In the genomic region with DNA sequence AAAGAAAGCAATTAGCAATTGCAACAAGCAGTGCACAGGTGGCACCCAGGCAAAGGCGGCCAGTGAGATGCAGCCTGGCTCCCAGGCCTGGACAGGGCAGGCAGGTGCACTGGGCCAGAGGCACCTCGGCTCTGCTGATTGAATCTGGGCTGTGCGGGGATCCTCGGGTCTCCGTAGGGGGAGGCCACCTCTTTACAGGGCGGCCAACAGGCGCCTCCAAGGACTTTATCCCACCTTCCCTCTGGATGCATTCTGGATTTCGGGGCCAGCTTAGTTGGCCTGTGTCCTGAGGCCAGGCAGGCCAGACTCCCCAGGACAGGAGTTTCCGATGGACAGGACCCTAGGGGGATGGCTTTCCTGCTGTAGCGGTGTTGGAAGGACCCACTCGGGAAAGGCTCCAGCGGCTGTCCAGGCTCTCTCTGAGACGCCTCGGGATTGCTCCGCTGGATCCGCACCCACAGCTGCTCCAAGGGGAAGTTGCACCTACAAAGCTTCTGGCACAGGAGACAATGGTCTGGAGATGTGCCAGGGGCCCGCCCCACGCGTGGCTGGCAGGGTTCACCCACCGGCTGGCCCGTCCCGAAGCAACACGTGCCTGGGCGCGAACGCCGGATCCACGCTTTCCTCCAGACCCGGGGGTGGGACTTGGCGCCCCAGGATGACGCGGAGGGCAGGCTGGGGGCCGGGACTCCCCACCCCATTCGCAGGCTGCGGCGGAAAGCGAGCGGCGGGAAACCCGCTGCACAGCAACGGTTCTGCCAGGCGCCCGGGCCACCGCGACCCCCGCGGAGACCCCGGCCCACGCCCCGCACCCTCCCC, we compare ENCODE assay signal across 1 cellular context.
TF ChIP-seq lines count a peak whose summit lies in the region.

No MANE protein-coding gene starts in this region.

TF ChIP-seq in HEK293, 187 proteins besides CTCF, POLR2A, EP300 and RAD21 (continued from another document):
- TF ChIP-seq ZNF23 (tag by site-specific recombination; IDR thresholded peaks at IDR 0.05; ENCODE audit: borderline replicate concordance), result no peak
- no peak for TF ChIP-seq ZNF514 (tag by site-specific recombination; IDR thresholded peaks at IDR 0.05)
- TF ChIP-seq ZBTB17 (tag by site-specific recombination; IDR thresholded peaks at IDR 0.05), result peak; percentile 64
- TF ChIP-seq, protein P1, sequence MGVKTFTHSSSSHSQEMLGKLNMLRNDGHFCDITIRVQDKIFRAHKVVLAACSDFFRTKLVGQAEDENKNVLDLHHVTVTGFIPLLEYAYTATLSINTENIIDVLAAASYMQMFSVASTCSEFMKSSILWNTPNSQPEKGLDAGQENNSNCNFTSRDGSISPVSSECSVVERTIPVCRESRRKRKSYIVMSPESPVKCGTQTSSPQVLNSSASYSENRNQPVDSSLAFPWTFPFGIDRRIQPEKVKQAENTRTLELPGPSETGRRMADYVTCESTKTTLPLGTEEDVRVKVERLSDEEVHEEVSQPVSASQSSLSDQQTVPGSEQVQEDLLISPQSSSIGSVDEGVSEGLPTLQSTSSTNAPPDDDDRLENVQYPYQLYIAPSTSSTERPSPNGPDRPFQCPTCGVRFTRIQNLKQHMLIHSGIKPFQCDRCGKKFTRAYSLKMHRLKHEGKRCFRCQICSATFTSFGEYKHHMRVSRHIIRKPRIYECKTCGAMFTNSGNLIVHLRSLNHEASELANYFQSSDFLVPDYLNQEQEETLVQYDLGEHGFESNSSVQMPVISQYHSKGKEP (tag by site-specific recombination; IDR thresholded peaks at IDR 0.05), result no peak
- TF ChIP-seq KLF16 (tag by site-specific recombination; IDR thresholded peaks at IDR 0.05), result no peak; the same call in 1 of the 2 replicates
- no peak for TF ChIP-seq ZNF670 (tag by site-specific recombination; IDR thresholded peaks at IDR 0.05; ENCODE audit: low read depth)
- TF ChIP-seq, protein P2, sequence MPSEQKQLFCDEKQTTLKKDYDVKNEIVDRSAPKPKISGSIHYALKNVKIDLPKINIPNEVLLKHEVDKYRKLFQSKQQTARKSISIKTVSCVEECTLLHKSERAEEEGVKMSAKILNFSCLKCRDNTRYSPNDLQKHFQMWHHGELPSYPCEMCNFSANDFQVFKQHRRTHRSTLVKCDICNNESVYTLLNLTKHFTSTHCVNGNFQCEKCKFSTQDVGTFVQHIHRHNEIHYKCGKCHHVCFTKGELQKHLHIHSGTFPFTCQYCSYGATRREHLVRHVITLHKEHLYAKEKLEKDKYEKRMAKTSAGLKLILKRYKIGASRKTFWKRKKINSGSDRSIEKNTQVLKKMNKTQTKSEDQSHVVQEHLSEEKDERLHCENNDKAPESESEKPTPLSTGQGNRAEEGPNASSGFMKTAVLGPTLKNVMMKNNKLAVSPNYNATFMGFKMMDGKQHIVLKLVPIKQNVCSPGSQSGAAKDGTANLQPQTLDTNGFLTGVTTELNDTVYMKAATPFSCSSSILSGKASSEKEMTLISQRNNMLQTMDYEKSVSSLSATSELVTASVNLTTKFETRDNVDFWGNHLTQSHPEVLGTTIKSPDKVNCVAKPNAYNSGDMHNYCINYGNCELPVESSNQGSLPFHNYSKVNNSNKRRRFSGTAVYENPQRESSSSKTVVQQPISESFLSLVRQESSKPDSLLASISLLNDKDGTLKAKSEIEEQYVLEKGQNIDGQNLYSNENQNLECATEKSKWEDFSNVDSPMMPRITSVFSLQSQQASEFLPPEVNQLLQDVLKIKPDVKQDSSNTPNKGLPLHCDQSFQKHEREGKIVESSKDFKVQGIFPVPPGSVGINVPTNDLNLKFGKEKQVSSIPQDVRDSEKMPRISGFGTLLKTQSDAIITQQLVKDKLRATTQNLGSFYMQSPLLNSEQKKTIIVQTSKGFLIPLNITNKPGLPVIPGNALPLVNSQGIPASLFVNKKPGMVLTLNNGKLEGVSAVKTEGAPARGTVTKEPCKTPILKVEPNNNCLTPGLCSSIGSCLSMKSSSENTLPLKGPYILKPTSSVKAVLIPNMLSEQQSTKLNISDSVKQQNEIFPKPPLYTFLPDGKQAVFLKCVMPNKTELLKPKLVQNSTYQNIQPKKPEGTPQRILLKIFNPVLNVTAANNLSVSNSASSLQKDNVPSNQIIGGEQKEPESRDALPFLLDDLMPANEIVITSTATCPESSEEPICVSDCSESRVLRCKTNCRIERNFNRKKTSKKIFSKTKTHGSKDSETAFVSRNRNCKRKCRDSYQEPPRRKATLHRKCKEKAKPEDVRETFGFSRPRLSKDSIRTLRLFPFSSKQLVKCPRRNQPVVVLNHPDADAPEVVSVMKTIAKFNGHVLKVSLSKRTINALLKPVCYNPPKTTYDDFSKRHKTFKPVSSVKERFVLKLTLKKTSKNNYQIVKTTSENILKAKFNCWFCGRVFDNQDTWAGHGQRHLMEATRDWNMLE (tag by site-specific recombination; conservative IDR thresholded peaks at IDR 0.05; ENCODE audit: low read depth), result no peak
- no peak for TF ChIP-seq ZNF19 (tag by site-specific recombination; IDR thresholded peaks at IDR 0.05; ENCODE audit: low read depth)
- TF ChIP-seq, protein P3, sequence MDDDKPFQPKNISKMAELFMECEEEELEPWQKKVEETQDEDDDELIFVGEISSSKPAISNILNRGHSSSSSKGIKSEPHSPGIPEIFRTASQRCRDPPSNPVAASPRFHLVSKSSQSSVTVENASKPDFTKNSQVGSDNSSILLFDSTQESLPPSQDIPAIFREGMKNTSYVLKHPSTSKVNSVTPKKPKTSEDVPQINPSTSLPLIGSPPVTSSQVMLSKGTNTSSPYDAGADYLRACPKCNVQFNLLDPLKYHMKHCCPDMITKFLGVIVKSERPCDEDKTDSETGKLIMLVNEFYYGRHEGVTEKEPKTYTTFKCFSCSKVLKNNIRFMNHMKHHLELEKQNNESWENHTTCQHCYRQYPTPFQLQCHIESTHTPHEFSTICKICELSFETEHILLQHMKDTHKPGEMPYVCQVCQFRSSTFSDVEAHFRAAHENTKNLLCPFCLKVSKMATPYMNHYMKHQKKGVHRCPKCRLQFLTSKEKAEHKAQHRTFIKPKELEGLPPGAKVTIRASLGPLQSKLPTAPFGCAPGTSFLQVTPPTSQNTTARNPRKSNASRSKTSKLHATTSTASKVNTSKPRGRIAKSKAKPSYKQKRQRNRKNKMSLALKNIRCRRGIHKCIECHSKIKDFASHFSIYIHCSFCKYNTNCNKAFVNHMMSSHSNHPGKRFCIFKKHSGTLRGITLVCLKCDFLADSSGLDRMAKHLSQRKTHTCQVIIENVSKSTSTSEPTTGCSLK (tag by site-specific recombination; IDR thresholded peaks at IDR 0.05), result no peak
- TF ChIP-seq ZNF10 (tag by site-specific recombination; IDR thresholded peaks at IDR 0.05), result no peak
